Comparison of ENCODE assay signal across 14 cellular contexts in genomic region chr2:1518891-1519530, GRCh38.
A peak's percentile ranks its signal among the peaks of the same experiment; 100 is the strongest.
DNase-seq lines count a peak whose midpoint lies in the region; ATAC-seq and TF ChIP-seq lines count a peak whose summit lies in the region.
"Had no signal": no experiment of that assay in that cellular context is flagged by ENCODE, and none has a peak within 500 bp of the region (broad histone marks: within the 10 kb centered on the region; RNA-seq: fewer than 3 reads in every experiment).

No MANE protein-coding gene starts in this region.

- no peak for TF ChIP-seq POLR2A in sigmoid colon (IDR thresholded peaks at IDR 0.05)

- no peaks in the 10 kb centered on the region for H3K4me1 ChIP-seq in sigmoid colon

- in situ Hi-C loops in GM13977 (cut with MboI; ENCODE audit: low pct_unique_long_range_greater_than_20kb, low sequenced_read_pairs, unreplicated experiment) = no loop called here

- H3K36me3 ChIP-seq in sigmoid colon = no peaks in the 10 kb centered on the region

- H3K4me1 Mint-ChIP-seq in activated T-cell treated with anti-CD3 and anti-CD28 coated beads, Interleukin-2, amount 50 U/mL, for 24 hours (ENCODE audit: low read depth) = peaks cover 24% of the 10 kb centered on the region
- H3K4me1 Mint-ChIP-seq in central memory CD8-positive, alpha-beta T cell = peaks cover 12% of the 10 kb centered on the region
- H3K4me1 Mint-ChIP-seq in progenitor cell of endocrine pancreas (ENCODE audit: low read depth) = peaks cover 4% of the 10 kb centered on the region

- H3K9me3 ChIP-seq in sigmoid colon = no peaks in the 10 kb centered on the region

- H3K27ac Mint-ChIP-seq in activated T-cell treated with anti-CD3 and anti-CD28 coated beads, Interleukin-2, amount 50 U/mL, for 24 hours = peak overlapping the region; percentile 34
- H3K27ac Mint-ChIP-seq in central memory CD8-positive, alpha-beta T cell (ENCODE audit: low read depth) = peak overlapping the region; percentile 36
- no peak overlapping the region for H3K27ac Mint-ChIP-seq in progenitor cell of endocrine pancreas

- DNase-seq in activated T-cell treated with anti-CD3 and anti-CD28 coated beads, Interleukin-2, amount 50 U/mL, for 24 hours = no peak
- no peak for DNase-seq in activated T-cell treated with anti-CD3 and anti-CD28 coated beads, Interleukin-2, amount 50 U/mL, for 1 hour
- DNase-seq in NCI-H460 (ENCODE audit: extremely low read depth, low read depth) (peak; percentile 30), sigmoid colon (peak; percentile 45), progenitor cell of endocrine pancreas (ENCODE audit: low spot score, unreplicated experiment) (no peak), NCI-H748 (lab: John Stamatoyannopoulos, UW; ENCODE audit: unreplicated experiment) (no peak), GM13977 (ENCODE audit: low spot score) (no peak)
- no peak for DNase-seq in central memory CD8-positive, alpha-beta T cell (ENCODE audit: low spot score in 2 of 2)
- DNase-seq: activated CD4-positive, alpha-beta T cell treated with anti-CD3 and anti-CD28 coated beads, Interleukin-2, amount 10 ng/mL, durations not matched to agents 24 days and 14 days; HCEC 1CT; NCI-H1105; NCI-H774; nucleus accumbens had no signal

- TF ChIP-seq CTCF in sigmoid colon (IDR thresholded peaks at IDR 0.05) = no peak
- TF ChIP-seq CTCF in progenitor cell of endocrine pancreas (IDR thresholded peaks at IDR 0.05; ENCODE audit: unreplicated experiment) = no peak
- no peak for TF ChIP-seq CTCF in GM13977 (IDR thresholded peaks at IDR 0.05; ENCODE audit: extremely low read depth, insufficient read depth, missing control alignments)

- intact Hi-C loops in sigmoid colon (cut with DNase I) = no loop called here

- H3K27me3 Mint-ChIP-seq in activated T-cell treated with anti-CD3 and anti-CD28 coated beads, Interleukin-2, amount 50 U/mL, for 24 hours = no peaks in the 10 kb centered on the region
- H3K27me3 Mint-ChIP-seq in central memory CD8-positive, alpha-beta T cell = no peaks in the 10 kb centered on the region
- H3K27me3 Mint-ChIP-seq in progenitor cell of endocrine pancreas = peaks cover 51% of the 10 kb centered on the region
- H3K27me3 Mint-ChIP-seq: activated CD4-positive, alpha-beta T cell treated with anti-CD3 and anti-CD28 coated beads, Interleukin-2, amount 10 ng/mL, durations not matched to agents 24 days and 14 days had no signal

- no peak overlapping the region for H3K27ac ChIP-seq in sigmoid colon

- no peaks in the 10 kb centered on the region for H3K27me3 ChIP-seq in sigmoid colon

- no peak overlapping the region for H3K4me3 ChIP-seq in sigmoid colon
- H3K4me3 ChIP-seq: lung had no signal

- TF ChIP-seq EP300 in sigmoid colon (IDR thresholded peaks at IDR 0.05) = no peak

- H3K36me3 Mint-ChIP-seq in activated T-cell treated with anti-CD3 and anti-CD28 coated beads, Interleukin-2, amount 50 U/mL, for 24 hours (ENCODE audit: low read depth) = no peaks in the 10 kb centered on the region
- H3K36me3 Mint-ChIP-seq in central memory CD8-positive, alpha-beta T cell (ENCODE audit: insufficient read depth) = no peaks in the 10 kb centered on the region
- H3K36me3 Mint-ChIP-seq in progenitor cell of endocrine pancreas (ENCODE audit: insufficient read depth) = no peaks in the 10 kb centered on the region

- ATAC-seq in central memory CD8-positive, alpha-beta T cell (replicated peaks; ENCODE audit: extremely low read depth, poor library complexity, severe bottlenecking) = no peak

- WGBS in sigmoid colon, 2 donors = 46 to 54% methylated on average over 9 of the region's 9 CpGs

- no peak overlapping the region for H3K4me3 Mint-ChIP-seq in activated T-cell treated with anti-CD3 and anti-CD28 coated beads, Interleukin-2, amount 50 U/mL, for 24 hours
- H3K4me3 Mint-ChIP-seq in central memory CD8-positive, alpha-beta T cell = no peak overlapping the region
- no peak overlapping the region for H3K4me3 Mint-ChIP-seq in progenitor cell of endocrine pancreas (ENCODE audit: low read depth)

- no peaks in the 10 kb centered on the region for H3K9me3 Mint-ChIP-seq in activated T-cell treated with anti-CD3 and anti-CD28 coated beads, Interleukin-2, amount 50 U/mL, for 24 hours
- H3K9me3 Mint-ChIP-seq in central memory CD8-positive, alpha-beta T cell = no peaks in the 10 kb centered on the region
- no peaks in the 10 kb centered on the region for H3K9me3 Mint-ChIP-seq in progenitor cell of endocrine pancreas (ENCODE audit: low read depth)
- H3K9me3 Mint-ChIP-seq: activated CD4-positive, alpha-beta T cell treated with anti-CD3 and anti-CD28 coated beads, Interleukin-2, amount 10 ng/mL, durations not matched to agents 24 days and 14 days had no signal

Comparison
In these comparisons a context has a peak if more than half of its experiments do, and no peak if none do; other contexts are left out.
1. DNase-seq: peak in NCI-H460 (single experiment) and sigmoid colon (single experiment); none in activated T-cell treated with anti-CD3 and anti-CD28 coated beads, Interleukin-2, amount 50 U/mL, for 24 hours (single experiment), activated T-cell treated with anti-CD3 and anti-CD28 coated beads, Interleukin-2, amount 50 U/mL, for 1 hour (single experiment), central memory CD8-positive, alpha-beta T cell (0 of 2), progenitor cell of endocrine pancreas (single experiment), NCI-H748 (single experiment) and GM13977 (single experiment).